In the genomic region with DNA sequence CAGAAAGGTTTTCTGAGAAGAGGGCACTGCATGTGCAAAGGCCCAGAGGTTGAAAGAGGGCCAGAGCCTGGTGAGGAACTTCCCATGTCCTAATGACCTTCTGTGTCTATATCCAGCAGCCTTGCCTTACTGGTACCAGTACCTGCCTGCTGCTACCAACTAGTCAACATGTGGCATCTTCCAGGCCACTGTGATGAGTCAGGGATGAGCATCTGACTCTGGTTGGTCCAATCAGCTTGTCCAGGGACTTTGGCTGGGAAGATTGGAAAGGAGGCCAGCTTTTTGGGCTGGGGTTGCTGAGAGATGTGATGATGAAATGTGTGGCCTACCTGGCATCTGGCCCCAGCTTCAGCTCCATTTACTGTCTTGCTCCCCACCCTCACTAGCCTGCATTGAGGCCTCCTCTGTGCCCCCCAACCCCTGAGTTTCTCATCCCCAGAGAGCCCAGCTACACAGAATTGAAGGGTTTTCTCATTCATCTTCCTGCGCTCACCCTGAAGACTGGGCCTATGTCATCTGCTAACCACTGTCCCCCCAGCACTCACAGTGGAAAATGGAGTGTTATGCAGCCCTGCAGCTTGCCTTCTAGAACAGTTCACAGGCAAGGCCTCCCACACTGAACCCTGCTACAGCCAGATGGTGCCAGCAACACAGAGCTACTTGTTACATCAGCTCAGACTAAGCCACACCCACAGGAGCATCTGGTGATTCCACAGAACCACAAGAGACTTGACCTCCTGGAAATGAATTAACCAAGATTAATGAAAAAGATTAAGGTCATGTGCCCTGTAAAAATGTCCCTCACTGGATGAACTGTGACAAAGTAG, we compare ENCODE assay signal across 8 cellular contexts. TPM values are rescaled to one million over a fixed set of nuclear protein-coding genes. Genes with fewer than 3 reads are reported as not detected.
DNase-seq lines count a peak whose midpoint lies in the region; ATAC-seq and TF ChIP-seq lines count a peak whose summit lies in the region.

No MANE protein-coding gene starts in this region.

- H3K4me3 ChIP-seq in BE2C (ENCODE audit: low read depth, low read length) = peak overlapping the region; percentile 69
- peak overlapping the region; percentile 93 for H3K4me3 ChIP-seq in GM23338
- peak overlapping the region in 2 of 4 donors; percentile 88 to 94 for H3K4me3 ChIP-seq in Peyer's patch
- peak overlapping the region in 8 of 12 donors; percentile 79 to 98 (median 96) for H3K4me3 ChIP-seq in heart left ventricle
- H3K4me3 ChIP-seq in psoas muscle = peak overlapping the region; percentile 80

- H3K4me1 Mint-ChIP-seq in GM23338 = peaks cover 52% of the 10 kb centered on the region

- peaks cover 12% of the 10 kb centered on the region; the same call in 2 of the 3 replicates for H3K36me3 Mint-ChIP-seq in GM23338 (ENCODE audit: low read depth)
- H3K36me3 Mint-ChIP-seq in activated naive CD4-positive, alpha-beta T cell treated with anti-CD3 and anti-CD28 coated beads, Interleukin-2, amount 50 U/mL, for 72 hours = peaks cover 14 to 48% of the 10 kb centered on the region in 2 donors

- TF ChIP-seq POLR2A in Peyer's patch (IDR thresholded peaks at IDR 0.05) = no peak
- TF ChIP-seq POLR2A in heart left ventricle (IDR thresholded peaks at IDR 0.05) = no peak

- H3K9me2 ChIP-seq in GM23338 (ENCODE audit: insufficient read depth) = no peaks in the 10 kb centered on the region

- peak overlapping the region; percentile 99 for H3K4me2 ChIP-seq in GM23338

- H3F3A ChIP-seq in GM23338 (replicated peaks; ENCODE audit: low read depth) = peaks cover 13% of the 10 kb centered on the region; the same call in 1 of the 2 replicates

- no peaks in the 10 kb centered on the region for H3K36me3 ChIP-seq in BE2C
- H3K36me3 ChIP-seq in GM23338 (ENCODE audit: insufficient read depth) = no peaks in the 10 kb centered on the region
- no peaks in the 10 kb centered on the region for H3K36me3 ChIP-seq in Peyer's patch
- peaks cover 0 to 1% (median 0%) of the 10 kb centered on the region in 9 donors for H3K36me3 ChIP-seq in heart left ventricle
- no peaks in the 10 kb centered on the region for H3K36me3 ChIP-seq in psoas muscle (ENCODE audit: insufficient read depth in 1 of 2, low read depth in 1 of 2)

- H3K27ac Mint-ChIP-seq in GM23338 = peak overlapping the region; percentile 96
- peak overlapping the region; percentile 94 to 99 for H3K27ac Mint-ChIP-seq in activated naive CD4-positive, alpha-beta T cell treated with anti-CD3 and anti-CD28 coated beads, Interleukin-2, amount 50 U/mL, for 72 hours

- H3K79me2 ChIP-seq in GM23338 (replicated peaks; ENCODE audit: insufficient read depth) = peaks cover 25% of the 10 kb centered on the region

- H2AFZ ChIP-seq in GM23338 = no peak overlapping the region

- ATAC-seq in GM23338 = no peak
- peak; percentile 39 to 55 for ATAC-seq in activated naive CD4-positive, alpha-beta T cell treated with anti-CD3 and anti-CD28 coated beads, Interleukin-2, amount 50 U/mL, for 72 hours
- peak in 2 of 4 donors; percentile 6 to 13 for ATAC-seq in heart left ventricle
- peak; percentile 26 to 58 (median 46) for ATAC-seq in psoas muscle
- no peak for ATAC-seq in GM21447 (IDR thresholded peaks at IDR 0.05; ENCODE audit: unreplicated experiment)

- H3K4me1 ChIP-seq in BE2C (peaks cover 15% of the 10 kb centered on the region), GM23338 (ENCODE audit: insufficient read depth) (peaks cover 36% of the 10 kb centered on the region), Peyer's patch (peaks cover 2 to 52% (median 21%) of the 10 kb centered on the region in 4 donors), heart left ventricle (peaks cover 10 to 79% (median 43%) of the 10 kb centered on the region in 12 donors), psoas muscle (peaks cover 47% of the 10 kb centered on the region)

- peaks cover 6% of the 10 kb centered on the region; the same call in 2 of the 3 replicates for H3K9me3 Mint-ChIP-seq in GM23338
- H3K9me3 Mint-ChIP-seq in activated naive CD4-positive, alpha-beta T cell treated with anti-CD3 and anti-CD28 coated beads, Interleukin-2, amount 50 U/mL, for 72 hours = no peaks in the 10 kb centered on the region

- H3K27ac ChIP-seq in GM23338 (ENCODE audit: low read depth) = peak overlapping the region; percentile 72; the same call in 1 of the 2 replicates
- H3K27ac ChIP-seq in Peyer's patch = peak overlapping the region in 3 of 4 donors; percentile 83 to 99 (median 94)
- peak overlapping the region in 11 of 12 donors; percentile 24 to 97 (median 91) for H3K27ac ChIP-seq in heart left ventricle
- peak overlapping the region; percentile 94 for H3K27ac ChIP-seq in psoas muscle

- H4K20me1 ChIP-seq in GM23338 (replicated peaks; ENCODE audit: insufficient read depth) = no peaks in the 10 kb centered on the region; the same call in 1 of the 2 replicates

- TF ChIP-seq CTCF in BE2C (IDR thresholded peaks at IDR 0.05; ENCODE audit: low read depth, low read length) (no peak), GM23338 (conservative IDR thresholded peaks at IDR 0.05; ENCODE audit: low read depth in 2 of 2) (peak in 1 of 2 experiments; percentile 12; a peak in 1 of 4 replicates), Peyer's patch (IDR thresholded peaks at IDR 0.05) (no peak), heart left ventricle (IDR thresholded peaks at IDR 0.05) (no peak), psoas muscle (IDR thresholded peaks at IDR 0.05) (no peak)

- 95 to 100% (median 98%) methylated on average over 1 of the region's 1 CpG for WGBS in heart left ventricle, 4 donors
- WGBS in psoas muscle, 3 donors = 94 to 100% (median 100%) methylated on average over 1 of the region's 1 CpG

- DNase-seq in BE2C (peak; percentile 88), GM23338 (ENCODE audit: low spot score) (peak; percentile 72), Peyer's patch (peak; percentile 40 to 69 (median 46)), heart left ventricle (peak in 2 of 5 donors; percentile 65 to 76), psoas muscle (peak; percentile 77 to 83), NCI-H187 treated with DMSO at 0.1 percent for 48 hours (lab: John Stamatoyannopoulos, UW) (no peak)
- peak; percentile 58 to 74 for DNase-seq in activated naive CD4-positive, alpha-beta T cell treated with anti-CD3 and anti-CD28 coated beads, Interleukin-2, amount 50 U/mL, for 72 hours (ENCODE audit: low spot score in 2 of 2)

- intact Hi-C loops in heart left ventricle (cut with DNase I) (no loop called here), psoas muscle (cut with DNase I) (no loop called here)

- H3K4me3 Mint-ChIP-seq in GM23338 = peak overlapping the region; percentile 96

- H3K27me3 Mint-ChIP-seq in GM23338 (ENCODE audit: insufficient read depth, low read depth, poor library complexity) = peaks cover 30% of the 10 kb centered on the region

- H3K9me3 ChIP-seq in BE2C (no peaks in the 10 kb centered on the region), Peyer's patch (no peaks in the 10 kb centered on the region), heart left ventricle (no peaks in the 10 kb centered on the region), psoas muscle (no peaks in the 10 kb centered on the region)

- H3K27me3 ChIP-seq in BE2C (no peaks in the 10 kb centered on the region), GM23338 (ENCODE audit: insufficient read depth) (peaks cover 25% of the 10 kb centered on the region), Peyer's patch (no peaks in the 10 kb centered on the region), heart left ventricle (no peaks in the 10 kb centered on the region), psoas muscle (ENCODE audit: insufficient read depth in 3 of 3, low read length in 2 of 3) (no peaks in the 10 kb centered on the region)

RNA-seq across cellular contexts. Expression of a gene that starts 1.3 kb away (rescaled TPM):
- polyA plus RNA-seq in BE2C (2012; ENCODE audit: insufficient read depth, insufficient read length, low read depth) = 72.0 TPM
- total RNA-seq in GM23338 (2014; rRNA removed; shearing (Covaris generic)) = 120 and 123 TPM in 2 replicates
- polyA plus RNA-seq in GM23338 (2016; fragmentation: Nextera tagmentation; extraction: Ambion mirVana) = 38.6 and 38.9 TPM in 2 replicates
- total RNA-seq in Peyer's patch = 10 to 100 TPM; 46.2 to 68.8 (median 59.3) TPM
- total RNA-seq in activated naive CD4-positive, alpha-beta T cell treated with anti-CD3 and anti-CD28 coated beads, Interleukin-2, amount 50 U/mL, for 72 hours = 100 to 1,000 TPM in 1 of 2 donors, 10 to 100 TPM in 1; 75.8 to 139 TPM
- 100 to 1,000 TPM in 7 of 9 donors, 10 to 100 TPM in 2; 62.9 to 133 (median 117) TPM for total RNA-seq in heart left ventricle
- polyA plus RNA-seq in heart left ventricle = 100 to 1,000 TPM in 1 of 2 donors, 10 to 100 TPM in 1; 45.8 to 109 TPM
- total RNA-seq in psoas muscle = 100 to 1,000 TPM in 3 of 4 donors, 10 to 100 TPM in 1; 74.9 to 224 (median 138) TPM
- 100 to 1,000 TPM in 1 of 3 donors, 10 to 100 TPM in 2; 19.6 to 160 (median 74.6) TPM for polyA plus RNA-seq in psoas muscle

RNA-seq across cellular contexts. Expression of a gene that starts 5.3 kb away (rescaled TPM):
- 5.6 TPM for polyA plus RNA-seq in BE2C (2012; ENCODE audit: insufficient read depth, insufficient read length, low read depth)
- total RNA-seq in GM23338 (2014; rRNA removed; shearing (Covaris generic)) = 1.8 and 4.0 TPM in 2 replicates
- polyA plus RNA-seq in GM23338 (2016; fragmentation: Nextera tagmentation; extraction: Ambion mirVana) (2.2 and 2.8 TPM in 2 replicates), heart left ventricle (1 to 10 TPM; 5.6 to 6.6 TPM), psoas muscle (1 to 10 TPM; 2.5 to 3.3 (median 2.6) TPM)
- total RNA-seq in Peyer's patch (10 to 100 TPM in 1 of 4 donors, 1 to 10 TPM in 3; 4.0 to 32.2 (median 6.7) TPM), heart left ventricle (10 to 100 TPM in 2 of 9 donors, 1 to 10 TPM in 7; 5.7 to 30.2 (median 8.2) TPM), psoas muscle (1 to 10 TPM; 2.1 to 7.5 (median 3.9) TPM)
- total RNA-seq in activated naive CD4-positive, alpha-beta T cell treated with anti-CD3 and anti-CD28 coated beads, Interleukin-2, amount 50 U/mL, for 72 hours = 10 to 100 TPM; 52.3 to 74.1 TPM

RNA-seq across cellular contexts. Expression of a gene that starts 14.8 kb away (rescaled TPM):
- not detected for polyA plus RNA-seq in BE2C (2012; ENCODE audit: insufficient read depth, insufficient read length, low read depth)
- total RNA-seq in GM23338 (2014; rRNA removed; shearing (Covaris generic)) = not detected in 2 replicates
- polyA plus RNA-seq in GM23338 (2016; fragmentation: Nextera tagmentation; extraction: Ambion mirVana) (not detected in 2 replicates), heart left ventricle (under 1 TPM; 0.04 to 0.23 TPM), psoas muscle (under 1 TPM; 0.04 to 0.14 (median 0.08) TPM)
- total RNA-seq in Peyer's patch (1 to 10 TPM in 1 of 4 donors, under 1 TPM in 1, not detected in 2; 0.27 to 1.7 TPM), heart left ventricle (under 1 TPM in 8 of 9 donors, not detected in 1; 0.12 to 0.65 (median 0.29) TPM), psoas muscle (under 1 TPM in 3 of 4 donors, not detected in 1; 0.34 to 0.55 (median 0.41) TPM)
- total RNA-seq in activated naive CD4-positive, alpha-beta T cell treated with anti-CD3 and anti-CD28 coated beads, Interleukin-2, amount 50 U/mL, for 72 hours = under 1 TPM; 0.18 to 0.86 TPM

RNA-seq across cellular contexts. Expression of a gene that starts 38.2 kb away (rescaled TPM):
- polyA plus RNA-seq in BE2C (2012; ENCODE audit: insufficient read depth, insufficient read length, low read depth) = 64.6 TPM
- total RNA-seq in GM23338 (2014; rRNA removed; shearing (Covaris generic)) = 69.8 and 71.8 TPM in 2 replicates
- polyA plus RNA-seq in GM23338 (2016; fragmentation: Nextera tagmentation; extraction: Ambion mirVana) = 25.2 and 31.2 TPM in 2 replicates
- 10 to 100 TPM; 29.7 to 44.0 (median 38.3) TPM for total RNA-seq in Peyer's patch
- 100 to 1,000 TPM in 1 of 2 donors, 10 to 100 TPM in 1; 96.6 to 129 TPM for total RNA-seq in activated naive CD4-positive, alpha-beta T cell treated with anti-CD3 and anti-CD28 coated beads, Interleukin-2, amount 50 U/mL, for 72 hours
- 10 to 100 TPM; 44.9 to 73.6 (median 61.2) TPM for total RNA-seq in heart left ventricle
- 10 to 100 TPM; 24.7 to 69.2 TPM for polyA plus RNA-seq in heart left ventricle
- 10 to 100 TPM; 62.1 to 93.1 (median 85.5) TPM for total RNA-seq in psoas muscle
- 10 to 100 TPM; 46.1 to 96.7 (median 53.4) TPM for polyA plus RNA-seq in psoas muscle

RNA-seq across cellular contexts. Expression of a gene that starts 42.3 kb away (rescaled TPM):
- polyA plus RNA-seq in BE2C (2012; ENCODE audit: insufficient read depth, insufficient read length, low read depth) = 33.2 TPM
- total RNA-seq in GM23338 (2014; rRNA removed; shearing (Covaris generic)) = 37.7 and 42.8 TPM in 2 replicates
- polyA plus RNA-seq in GM23338 (2016; fragmentation: Nextera tagmentation; extraction: Ambion mirVana) (17.8 and 19.2 TPM in 2 replicates), heart left ventricle (100 to 1,000 TPM; 107 to 132 TPM), psoas muscle (100 to 1,000 TPM in 2 of 3 donors, 10 to 100 TPM in 1; 75.2 to 138 (median 121) TPM)
- total RNA-seq in Peyer's patch (10 to 100 TPM; 73.3 to 92.8 (median 89.8) TPM), heart left ventricle (100 to 1,000 TPM in 8 of 9 donors, 10 to 100 TPM in 1; 77.9 to 213 (median 146) TPM), psoas muscle (10 to 100 TPM; 50.1 to 89.4 (median 68.1) TPM)
- total RNA-seq in activated naive CD4-positive, alpha-beta T cell treated with anti-CD3 and anti-CD28 coated beads, Interleukin-2, amount 50 U/mL, for 72 hours = 10 to 100 TPM; 56.1 to 72.0 TPM

Comparison
In these comparisons a context has a peak if more than half of its experiments do, and no peak if none do; other contexts are left out.
1. ATAC-seq: peak in activated naive CD4-positive, alpha-beta T cell treated with anti-CD3 and anti-CD28 coated beads, Interleukin-2, amount 50 U/mL, for 72 hours (2 of 2) and psoas muscle (4 of 4); none in GM23338 (single experiment) and GM21447 (single experiment).
2. Peak in every context shown above with its lines, with median percentiles within 50 percentile points of each other: H3K27ac ChIP-seq.